21 cellular contexts compared by ENCODE assay signal in the genomic region with DNA sequence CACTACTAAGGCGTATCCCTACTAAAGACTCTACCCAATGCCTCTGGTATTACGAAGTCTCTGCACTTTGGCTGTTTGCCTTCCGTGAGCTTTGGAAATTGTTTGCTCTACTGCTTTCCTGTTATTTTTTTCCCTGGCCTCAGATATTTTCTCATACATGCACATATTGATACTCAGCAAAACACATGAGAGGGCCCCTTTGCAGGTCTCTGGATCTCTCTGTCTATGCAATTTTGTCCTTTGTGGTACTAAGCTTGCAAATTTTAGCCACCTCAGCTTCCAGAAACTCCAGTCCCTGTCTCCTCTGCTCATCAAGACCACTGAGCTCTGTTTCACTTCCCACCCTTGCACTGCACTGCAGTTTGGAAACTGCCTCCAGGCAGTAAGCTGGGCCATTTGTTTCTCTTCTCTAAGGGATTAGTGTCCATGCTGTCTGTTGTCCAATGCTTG. TPM values are rescaled to one million over a fixed set of nuclear protein-coding genes. Genes with fewer than 3 reads are reported as not detected.
A peak's percentile ranks its signal among the peaks of the same experiment; 100 is the strongest.
DNase-seq lines count a peak whose midpoint lies in the region; ATAC-seq and TF ChIP-seq lines count a peak whose summit lies in the region.
"Had no signal": no experiment of that assay in that cellular context is flagged by ENCODE, and none has a peak within 500 bp of the region (broad histone marks: within the 10 kb centered on the region; RNA-seq: fewer than 3 reads in every experiment).

No MANE protein-coding gene starts in this region.

- H3K4me3 ChIP-seq in breast epithelium (no peak overlapping the region), right lobe of liver (no peak overlapping the region), gastroesophageal sphincter (no peak overlapping the region)
- H3K4me3 ChIP-seq: A549, mucosa of descending colon, spleen, upper lobe of right lung had no signal

- DNase-seq in MCF 10A (ENCODE audit: unreplicated experiment) (no peak), breast epithelium (ENCODE audit: low spot score in 2 of 2) (no peak), dermis blood vessel endothelial cell (peak; percentile 10), right lobe of liver (no peak), KG1 (lab: John Stamatoyannopoulos, UW) (no peak), hypothalamus (lab: John Stamatoyannopoulos, UW) (no peak), NCI-H2029 treated with DMSO at 0.1 percent for 48 hours (lab: John Stamatoyannopoulos, UW) (no peak)
- DNase-seq: activated CD4-positive, alpha-beta memory T cell treated with anti-CD3 and anti-CD28 coated beads for 36 hours; CD4-positive, alpha-beta memory T cell; central memory CD4-positive, alpha-beta T cell; H7; head of caudate nucleus; mucosa of descending colon; NCI-H1417 treated with DMSO at 0.1 percent for 48 hours; NCI-H2227 treated with DMSO at 0.1 percent for 48 hours; spleen; stimulated activated naive CD4-positive, alpha-beta T cell; upper lobe of right lung had no signal

- POLR2A ChIA-PET in MCF 10A (lab: Yijun Ruan, JAX), result interaction anchor here (0.6 to 1.0 kb wide), 3 partner anchors 11 to 43 kb away, joined by 3 to 4 read pairs (median 4); no protein-coding TSS in a partner anchor

- H3K36me3 ChIP-seq in breast epithelium (no peaks in the 10 kb centered on the region), right lobe of liver (no peaks in the 10 kb centered on the region), gastroesophageal sphincter (peaks cover 0 to 27% of the 10 kb centered on the region in 2 donors)
- H3K36me3 ChIP-seq: upper lobe of right lung had no signal

- ATAC-seq in right lobe of liver (peak; percentile 70 to 89 (median 84)), gastroesophageal sphincter (no peak)
- ATAC-seq: A549, mucosa of descending colon, upper lobe of right lung had no signal

- peaks cover 11% of the 10 kb centered on the region for H3K4me1 Mint-ChIP-seq in MCF 10A (ENCODE audit: insufficient read depth, unreplicated experiment)

- peaks cover 31% of the 10 kb centered on the region for H3K36me3 Mint-ChIP-seq in MCF 10A (ENCODE audit: insufficient read depth, unreplicated experiment)

- no peak overlapping the region for H3K27ac ChIP-seq in breast epithelium
- H3K27ac ChIP-seq in right lobe of liver, result no peak overlapping the region
- H3K27ac ChIP-seq in gastroesophageal sphincter, result no peak overlapping the region
- H3K27ac ChIP-seq: A549, spleen, upper lobe of right lung had no signal

- H3K9me3 ChIP-seq in breast epithelium, result peaks cover 0 to 4% of the 10 kb centered on the region in 2 donors
- H3K9me3 ChIP-seq in right lobe of liver, result peaks cover 0 to 5% (median 0%) of the 10 kb centered on the region in 4 donors
- H3K9me3 ChIP-seq in gastroesophageal sphincter, result peaks cover 0 to 10% (median 0%) of the 10 kb centered on the region in 3 donors

- WGBS in right lobe of liver (ENCODE audit: insufficient coverage, low coverage, low lambda C conversion rate, missing lambda C conversion rate), result 13% methylated on average over 3 of the region's 3 CpGs
- 46 to 48% methylated on average over 3 of the region's 3 CpGs for WGBS in gastroesophageal sphincter (ENCODE audit: low coverage in 1 of 2), 2 donors

- CTCF ChIA-PET in MCF 10A (lab: Yijun Ruan, JAX), result interaction anchor here (0.6 to 2.2 kb wide), 6 partner anchors 23 to 96 kb away, joined by 3 to 6 read pairs (median 3); no protein-coding TSS in a partner anchor

- H3K27me3 Mint-ChIP-seq in MCF 10A (ENCODE audit: insufficient read depth, unreplicated experiment), result no peaks in the 10 kb centered on the region
- H3K27me3 Mint-ChIP-seq: activated CD4-positive, alpha-beta memory T cell treated with anti-CD3 and anti-CD28 coated beads for 36 hours; CD4-positive, alpha-beta memory T cell had no signal

- peaks cover 22% of the 10 kb centered on the region for H3K9me3 Mint-ChIP-seq in MCF 10A (ENCODE audit: unreplicated experiment)

- no TSS peak for BruUV-seq in MCF 10A (replicated peaks; lab: Mats Ljungman, UMichigan)

- no peak overlapping the region for H3K4me3 Mint-ChIP-seq in MCF 10A (ENCODE audit: unreplicated experiment)
- H3K4me3 Mint-ChIP-seq: activated CD4-positive, alpha-beta memory T cell treated with anti-CD3 and anti-CD28 coated beads for 36 hours; activated T-helper 1 cell treated with anti-CD3 and anti-CD28 coated beads, Interleukin-12 subunit alpha, Interleukin-12 subunit beta, Interleukin-2, Interleukin-4 antibody, amounts not matched to agents 30 ng/mL and 10 ng/mL and 1 ng/mL, durations not matched to agents 14 hours and 24 hours and 36 hours; CD4-positive, alpha-beta memory T cell had no signal

- peak overlapping the region; percentile 16 for H3K27ac Mint-ChIP-seq in MCF 10A (ENCODE audit: low read depth, unreplicated experiment)
- H3K27ac Mint-ChIP-seq: activated CD4-positive, alpha-beta memory T cell treated with anti-CD3 and anti-CD28 coated beads for 36 hours; activated T-helper 1 cell treated with anti-CD3 and anti-CD28 coated beads, Interleukin-12 subunit alpha, Interleukin-12 subunit beta, Interleukin-2, Interleukin-4 antibody, amounts not matched to agents 30 ng/mL and 10 ng/mL and 1 ng/mL, durations not matched to agents 14 hours and 24 hours and 36 hours had no signal

- intact Hi-C loops in MCF 10A (cut with micrococcal nuclease) (no loop called here), breast epithelium (cut with DNase I; ENCODE audit: low total_unique reads) (no loop called here), right lobe of liver (cut with DNase I) (no loop called here)

- H3K27me3 ChIP-seq in breast epithelium (no peaks in the 10 kb centered on the region), right lobe of liver (no peaks in the 10 kb centered on the region), gastroesophageal sphincter (no peaks in the 10 kb centered on the region)
- H3K27me3 ChIP-seq: spleen, upper lobe of right lung had no signal

- H3K4me1 ChIP-seq in breast epithelium (no peaks in the 10 kb centered on the region), right lobe of liver (no peaks in the 10 kb centered on the region), gastroesophageal sphincter (no peaks in the 10 kb centered on the region)
- H3K4me1 ChIP-seq: A549, spleen, upper lobe of right lung had no signal

- TF ChIP-seq EP300 in gastroesophageal sphincter (IDR thresholded peaks at IDR 0.05), result no peak

- TF ChIP-seq CTCF in MCF 10A (IDR thresholded peaks at IDR 0.05; ENCODE audit: unreplicated experiment) (no peak), breast epithelium (IDR thresholded peaks at IDR 0.05) (no peak), right lobe of liver (IDR thresholded peaks at IDR 0.05) (no peak), gastroesophageal sphincter (IDR thresholded peaks at IDR 0.05) (no peak)

- TF ChIP-seq POLR2A in breast epithelium (IDR thresholded peaks at IDR 0.05), result no peak
- no peak for TF ChIP-seq POLR2A in right lobe of liver (IDR thresholded peaks at IDR 0.05)
- no peak for TF ChIP-seq POLR2A in gastroesophageal sphincter (IDR thresholded peaks at IDR 0.05)

RNA-seq across cellular contexts. Expression of a gene that starts 46.6 kb away (rescaled TPM):
- total RNA-seq in MCF 10A (2022), result 19.7 and 25.5 TPM in 2 replicates
- 10 to 100 TPM; 17.0 to 21.6 (median 20.3) TPM for total RNA-seq in breast epithelium
- 20.6 and 30.3 TPM in 2 replicates for total RNA-seq in dermis blood vessel endothelial cell
- 1 to 10 TPM; 4.8 to 8.1 (median 6.6) TPM for total RNA-seq in right lobe of liver
- total RNA-seq in gastroesophageal sphincter, result 10 to 100 TPM in 1 of 4 donors, 1 to 10 TPM in 3; 6.2 to 15.6 (median 8.5) TPM
